Comparison of ENCODE assay signal across 16 cellular contexts in the genomic region with DNA sequence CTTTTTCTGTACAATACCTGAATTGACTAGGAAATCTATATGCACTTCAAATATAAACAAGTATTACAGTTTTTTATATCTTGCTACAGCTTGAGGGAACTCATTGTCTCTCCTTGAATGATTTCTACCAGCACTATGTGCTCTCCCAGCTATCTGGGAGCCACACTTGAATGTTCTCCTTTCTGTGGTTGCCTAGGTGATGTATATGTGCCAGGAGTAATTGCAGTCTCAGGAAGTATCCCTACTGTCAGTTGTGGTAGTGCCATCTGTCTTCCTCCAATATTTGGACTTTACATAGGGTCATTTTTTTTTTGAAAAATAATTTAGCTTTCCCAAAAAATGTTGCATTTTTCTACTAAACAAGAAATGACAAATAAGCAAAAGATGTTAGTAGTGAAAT.
"Had no signal": no experiment of that assay in that cellular context is flagged by ENCODE, and none has a peak within 500 bp of the region (broad histone marks: within the 10 kb centered on the region; RNA-seq: fewer than 3 reads in every experiment).

No MANE protein-coding gene starts in this region.

- H3K9me3 ChIP-seq: adrenal gland, gastrocnemius medialis, heart left ventricle, thyroid gland had no signal

- H3K27me3 ChIP-seq: adrenal gland, dorsolateral prefrontal cortex, gastrocnemius medialis, heart left ventricle, thyroid gland had no signal

- DNase-seq: activated B cell treated with CpG ODN at 0.5 μM for 24 hours; activated CD4-positive, alpha-beta T cell treated with anti-CD3 and anti-CD28 coated beads for 48 hours; activated CD8-positive, alpha-beta memory T cell treated with anti-CD3 and anti-CD28 coated beads, Interleukin-2, amount 50 U/mL, for 4 hours; activated CD8-positive, alpha-beta T cell treated with anti-CD3 and anti-CD28 coated beads, Interleukin-2, amount 10 ng/mL, durations not matched to agents 7 days and 5 days; activated effector memory CD4-positive, alpha-beta T cell treated with anti-CD3 and anti-CD28 coated beads, Interleukin-2, amount 50 U/mL, for 16 hours; activated T-cell treated with anti-CD3 and anti-CD28 coated beads, Interleukin-2, amount 50 U/mL, for 48 hours; adrenal gland; erythroblast; gastrocnemius medialis; heart left ventricle; immature natural killer cell; occipital lobe; stimulated activated CD4-positive, alpha-beta T cell treated with anti-CD3 and anti-CD28 coated beads, Interleukin-4, amount 100 ng/mL, for 1 hour; stimulated activated naive B cell treated with anti-CD40 and anti-IgM and Interleukin-4, amounts not matched to agents 10 μg/mL and 1 μg/mL and 100 μg/mL, for 72 hours; thyroid gland had no signal

- H3K27ac ChIP-seq: adrenal gland, gastrocnemius medialis, heart left ventricle, thyroid gland had no signal

- H3K4me1 ChIP-seq: adrenal gland, gastrocnemius medialis, thyroid gland had no signal

- H3K36me3 ChIP-seq: adrenal gland, gastrocnemius medialis, heart left ventricle, thyroid gland had no signal

- H3K4me3 ChIP-seq: adrenal gland, dorsolateral prefrontal cortex, gastrocnemius medialis, heart left ventricle, thyroid gland had no signal

- ATAC-seq: activated CD8-positive, alpha-beta T cell treated with anti-CD3 and anti-CD28 coated beads, Interleukin-2, amount 10 ng/mL, durations not matched to agents 7 days and 5 days; gastrocnemius medialis; heart left ventricle; stimulated activated naive B cell treated with anti-CD40 and anti-IgM and Interleukin-4, amounts not matched to agents 10 μg/mL and 1 μg/mL and 100 μg/mL, for 72 hours had no signal
